ENCODE assay signal across 27 cellular contexts in the genomic region with DNA sequence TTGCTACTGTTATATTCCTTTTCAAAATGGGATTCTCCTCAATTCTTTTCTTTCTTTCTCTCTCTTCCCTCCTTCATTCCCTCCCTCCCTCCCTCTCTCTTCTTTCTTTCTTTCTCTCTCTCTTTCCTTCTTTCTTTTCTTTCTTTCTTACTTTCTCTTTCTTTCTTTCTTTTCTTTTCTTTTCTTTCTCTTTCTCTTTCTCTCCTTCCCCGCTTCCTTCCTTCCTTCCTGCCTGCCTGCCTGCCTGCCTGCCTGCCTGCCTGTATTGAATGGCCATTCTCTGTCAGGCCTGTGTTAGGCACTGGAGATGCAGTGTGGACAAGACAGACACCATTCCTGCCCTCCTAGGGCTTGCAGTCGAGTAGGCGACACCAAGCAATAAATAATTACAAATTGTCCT. TPM values are rescaled to one million over a fixed set of nuclear protein-coding genes. Genes with fewer than 3 reads are reported as not detected.
DNase-seq lines count a peak whose midpoint lies in the region; ATAC-seq, FAIRE-seq and TF ChIP-seq lines count a peak whose summit lies in the region.
"Had no signal": no experiment of that assay in that cellular context is flagged by ENCODE, and none has a peak within 500 bp of the region (broad histone marks: within the 10 kb centered on the region; RNA-seq: fewer than 3 reads in every experiment).

No MANE protein-coding gene starts in this region.

- no peak overlapping the region for H3K4me3 Mint-ChIP-seq in HFFc6
- H3K4me3 Mint-ChIP-seq: CD14-positive monocyte; CD4-positive, alpha-beta memory T cell; CD4-positive, CD25-positive, alpha-beta regulatory T cell; CD8-positive, alpha-beta memory T cell had no signal

- TF ChIP-seq POLR2A in A549 (IDR thresholded peaks at IDR 0.05; ENCODE audit: low read length) = no peak

- H3K4me3 ChIP-seq in A549 = no peak overlapping the region
- H3K4me3 ChIP-seq: BLaER1, GM12878 had no signal

- DNase-seq in A549 (ENCODE audit: low read depth in 1 of 2, low spot score in 1 of 2) (no peak), HFFc6 (no peak), hepatic stellate cell (ENCODE audit: low spot score) (no peak)
- DNase-seq: ACHN; BE2C; C1 segment of cervical spinal cord; CD4-positive, alpha-beta memory T cell; CD4-positive, CD25-positive, alpha-beta regulatory T cell; CD8-positive, alpha-beta memory T cell; COR-L47; DMS 273 treated with DMSO at 0.1 percent for 48 hours; DMS153; DMS53; DMS79; DND-41; EL; GDM1 had no signal

- peaks cover 77% of the 10 kb centered on the region for H3K4me1 Mint-ChIP-seq in HFFc6 (ENCODE audit: low read depth)
- H3K4me1 Mint-ChIP-seq: CD14-positive monocyte; CD4-positive, CD25-positive, alpha-beta regulatory T cell; CD8-positive, alpha-beta memory T cell had no signal

- peaks cover 77% of the 10 kb centered on the region for H3K4me1 ChIP-seq in A549
- H3K4me1 ChIP-seq: BE2C had no signal

- H3K27ac ChIP-seq in A549 (peak overlapping the region; percentile 55 to 87; a peak in 5 of 6 replicates), VCaP (peak overlapping the region; percentile 78)
- H3K27ac ChIP-seq: 22Rv1, BLaER1 had no signal

- H3K4me2 ChIP-seq in A549 = no peak overlapping the region
- H3K4me2 ChIP-seq: BLaER1 had no signal

- no peak for FAIRE-seq in A549 (lab: Jason Lieb, UNC)
- FAIRE-seq: GM12878, GM12892, GM19239 had no signal

- POLR2A ChIA-PET in A549 (lab: Yijun Ruan, JAX) = no interaction called here

- no peaks in the 10 kb centered on the region for H3K36me3 Mint-ChIP-seq in HFFc6 (ENCODE audit: low read depth)
- H3K36me3 Mint-ChIP-seq: CD14-positive monocyte; CD4-positive, alpha-beta memory T cell; CD4-positive, CD25-positive, alpha-beta regulatory T cell; CD8-positive, alpha-beta memory T cell had no signal

- H3K9me3 Mint-ChIP-seq in HFFc6 = no peaks in the 10 kb centered on the region
- H3K9me3 Mint-ChIP-seq: CD14-positive monocyte; CD4-positive, alpha-beta memory T cell; CD4-positive, CD25-positive, alpha-beta regulatory T cell; CD8-positive, alpha-beta memory T cell had no signal

- TF ChIP-seq EP300 in A549 (IDR thresholded peaks at IDR 0.05) = no peak

- TF ChIP-seq CTCF in A549 (IDR thresholded peaks at IDR 0.05) = no peak
- TF ChIP-seq CTCF in HFFc6 (IDR thresholded peaks at IDR 0.05) = no peak
- no peak for TF ChIP-seq CTCF in VCaP (conservative IDR thresholded peaks at IDR 0.05)

- 100% methylated on average over 2 of the region's 3 CpGs for WGBS in A549 (ENCODE audit: missing lambda C conversion rate)

- peak overlapping the region; percentile 93; the same call in 1 of the 2 replicates for H3K27ac Mint-ChIP-seq in HFFc6
- H3K27ac Mint-ChIP-seq: CD4-positive, alpha-beta memory T cell; CD4-positive, CD25-positive, alpha-beta regulatory T cell; CD8-positive, alpha-beta memory T cell had no signal

- ATAC-seq in A549 = no peak
- no peak for ATAC-seq in GM21447 (IDR thresholded peaks at IDR 0.05; ENCODE audit: unreplicated experiment)
- ATAC-seq in GM21576 (IDR thresholded peaks at IDR 0.05; ENCODE audit: unreplicated experiment) = no peak
- ATAC-seq: GM12878 had no signal

- TF ChIP-seq RAD21 in A549 (conservative IDR thresholded peaks at IDR 0.05 in 1 of 2, IDR thresholded peaks at IDR 0.05 in 1 of 2) = no peak

- peaks cover 10% of the 10 kb centered on the region; the same call in 2 of the 3 replicates for H3K9me3 ChIP-seq in A549
- H3K9me3 ChIP-seq: BE2C, BLaER1 had no signal

- CTCF ChIA-PET in A549 (lab: Yijun Ruan, JAX) = interaction anchor here (1.1 to 1.6 kb wide), 4 partner anchors 11 to 51 kb away, joined by 3 to 4 read pairs (median 3); no protein-coding TSS in a partner anchor

- peaks cover under 1% of the 10 kb centered on the region; the same call in 1 of the 2 replicates for H3K27me3 Mint-ChIP-seq in HFFc6 (ENCODE audit: insufficient read depth)

TF ChIP-seq in A549, 52 proteins besides CTCF, POLR2A, EP300 and RAD21:
- TF ChIP-seq, protein P1, sequence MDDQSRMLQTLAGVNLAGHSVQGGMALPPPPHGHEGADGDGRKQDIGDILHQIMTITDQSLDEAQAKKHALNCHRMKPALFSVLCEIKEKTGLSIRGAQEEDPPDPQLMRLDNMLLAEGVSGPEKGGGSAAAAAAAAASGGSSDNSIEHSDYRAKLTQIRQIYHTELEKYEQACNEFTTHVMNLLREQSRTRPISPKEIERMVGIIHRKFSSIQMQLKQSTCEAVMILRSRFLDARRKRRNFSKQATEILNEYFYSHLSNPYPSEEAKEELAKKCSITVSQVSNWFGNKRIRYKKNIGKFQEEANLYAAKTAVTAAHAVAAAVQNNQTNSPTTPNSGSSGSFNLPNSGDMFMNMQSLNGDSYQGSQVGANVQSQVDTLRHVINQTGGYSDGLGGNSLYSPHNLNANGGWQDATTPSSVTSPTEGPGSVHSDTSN (IDR thresholded peaks at IDR 0.05) = no peak
- peak; percentile 57 for TF ChIP-seq ZFP36 (IDR thresholded peaks at IDR 0.05; ENCODE audit: borderline replicate concordance, partially characterized antibody)

RNA-seq across cellular contexts. Expression of gene CNNM1, which starts 11.5 kb away (rescaled TPM):
- polyA plus RNA-seq in A549 (2011; rRNA removed) (14.2 and 17.0 TPM in 2 replicates), A549 (2017; fragmentation: RNase III; extraction: RNeasy Plus Mini Kit Qiagen cat#74134 plus additional on column Dnase treatment) (12.5 to 17.7 TPM (median 17.5 TPM) in 3 replicates)
- polyA plus RNA-seq in A549 (2012; cell fraction: cytosol; rRNA removed) = 9.8 and 13.4 TPM in 2 replicates
- 13.9 and 16.4 TPM in 2 replicates for polyA plus RNA-seq in A549 (2012; cell fraction: nucleus; rRNA removed)
- 19.2 and 22.0 TPM in 2 replicates for polyA minus RNA-seq in A549 (2011; rRNA and poly(A)+ RNA removed)
- 1 to 10 TPM; 3.0 to 4.6 (median 3.3) TPM for total RNA-seq in HFFc6 (2021; fragmentation: NEBNext Ultra II Directional; extraction: Animal tissue kit (Norgen Biotek cat#: 25700))
- total RNA-seq: A172; CD4-positive, CD25-positive, alpha-beta regulatory T cell; GM12878 had no signal
- polyA plus RNA-seq: CD14-positive monocyte; CD8-positive, alpha-beta memory T cell had no signal
